Comparison of ENCODE assay signal across 9 cellular contexts in the genomic region with DNA sequence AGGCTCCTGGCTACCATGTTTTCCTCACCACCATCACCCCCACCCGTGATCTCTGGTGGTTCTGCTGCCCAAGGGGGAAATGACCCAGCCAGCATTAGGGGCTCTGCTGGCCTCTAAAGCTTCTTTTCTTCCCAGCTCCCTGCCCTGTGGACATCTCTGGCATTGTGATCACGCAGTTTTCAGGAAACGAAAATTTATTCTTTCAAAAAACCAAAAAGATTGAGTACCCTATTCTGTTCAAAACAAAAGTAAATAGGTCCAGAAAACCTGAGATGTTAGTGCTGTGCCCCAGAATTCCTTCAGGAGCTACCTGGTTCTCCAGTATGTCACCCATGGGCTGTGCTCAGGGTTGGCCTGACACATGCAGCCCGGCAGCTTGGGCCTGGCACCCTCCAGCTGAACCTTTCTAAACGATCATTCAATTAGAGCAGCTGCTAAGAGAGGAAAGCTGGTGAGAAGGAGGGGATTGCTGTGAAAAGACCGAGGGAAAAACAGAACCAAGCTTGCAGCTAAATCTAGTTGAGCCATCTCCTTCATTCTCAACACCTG.
DNase-seq lines count a peak whose midpoint lies in the region; ATAC-seq and TF ChIP-seq lines count a peak whose summit lies in the region.
"Had no signal": no experiment of that assay in that cellular context is flagged by ENCODE, and none has a peak within 500 bp of the region (broad histone marks: within the 10 kb centered on the region; RNA-seq: fewer than 3 reads in every experiment).

No MANE protein-coding gene starts in this region.

- no peaks in the 10 kb centered on the region for H3K9me3 Mint-ChIP-seq in activated T-cell treated with anti-CD3 and anti-CD28 coated beads, Interleukin-2, amount 50 U/mL, for 24 hours
- H3K9me3 Mint-ChIP-seq in stimulated activated naive B cell treated with anti-CD40 and anti-IgM and Interleukin-4, amounts not matched to agents 10 μg/mL and 1 μg/mL and 100 μg/mL, for 72 hours: no peaks in the 10 kb centered on the region
- H3K9me3 Mint-ChIP-seq: central memory CD8-positive, alpha-beta T cell had no signal

- H3K4me3 ChIP-seq in Peyer's patch (no peak overlapping the region), heart left ventricle (no peak overlapping the region)

- H3K27me3 Mint-ChIP-seq in activated T-cell treated with anti-CD3 and anti-CD28 coated beads, Interleukin-2, amount 50 U/mL, for 24 hours: no peaks in the 10 kb centered on the region
- H3K27me3 Mint-ChIP-seq in stimulated activated naive B cell treated with anti-CD40 and anti-IgM and Interleukin-4, amounts not matched to agents 10 μg/mL and 1 μg/mL and 100 μg/mL, for 72 hours: no peaks in the 10 kb centered on the region
- H3K27me3 Mint-ChIP-seq: central memory CD8-positive, alpha-beta T cell had no signal

- H3K4me3 Mint-ChIP-seq in activated T-cell treated with anti-CD3 and anti-CD28 coated beads, Interleukin-2, amount 50 U/mL, for 24 hours: no peak overlapping the region
- H3K4me3 Mint-ChIP-seq in stimulated activated naive B cell treated with anti-CD40 and anti-IgM and Interleukin-4, amounts not matched to agents 10 μg/mL and 1 μg/mL and 100 μg/mL, for 72 hours: peak overlapping the region; percentile 46 to 50
- H3K4me3 Mint-ChIP-seq: central memory CD8-positive, alpha-beta T cell had no signal

- TF ChIP-seq CTCF in Peyer's patch (IDR thresholded peaks at IDR 0.05) (no peak), heart left ventricle (IDR thresholded peaks at IDR 0.05) (no peak)

- H3K27ac ChIP-seq in Peyer's patch (peak overlapping the region in 3 of 4 donors; percentile 21 to 72 (median 27)), heart left ventricle (peak overlapping the region in 9 of 12 donors; percentile 12 to 64 (median 42))

- peaks cover 52% of the 10 kb centered on the region for H3K36me3 Mint-ChIP-seq in activated T-cell treated with anti-CD3 and anti-CD28 coated beads, Interleukin-2, amount 50 U/mL, for 24 hours (ENCODE audit: low read depth)
- peaks cover 15 to 45% of the 10 kb centered on the region in 2 donors for H3K36me3 Mint-ChIP-seq in stimulated activated naive B cell treated with anti-CD40 and anti-IgM and Interleukin-4, amounts not matched to agents 10 μg/mL and 1 μg/mL and 100 μg/mL, for 72 hours

- H3K4me1 Mint-ChIP-seq in activated T-cell treated with anti-CD3 and anti-CD28 coated beads, Interleukin-2, amount 50 U/mL, for 24 hours (ENCODE audit: low read depth): peaks cover 55% of the 10 kb centered on the region
- H3K4me1 Mint-ChIP-seq in stimulated activated naive B cell treated with anti-CD40 and anti-IgM and Interleukin-4, amounts not matched to agents 10 μg/mL and 1 μg/mL and 100 μg/mL, for 72 hours: peaks cover 41 to 48% of the 10 kb centered on the region in 2 donors

- H3K27me3 ChIP-seq in Peyer's patch (no peaks in the 10 kb centered on the region), heart left ventricle (no peaks in the 10 kb centered on the region)

- peak overlapping the region; percentile 52 for H3K27ac Mint-ChIP-seq in activated T-cell treated with anti-CD3 and anti-CD28 coated beads, Interleukin-2, amount 50 U/mL, for 24 hours
- peak overlapping the region; percentile 79 for H3K27ac Mint-ChIP-seq in stimulated activated naive B cell treated with anti-CD40 and anti-IgM and Interleukin-4, amounts not matched to agents 10 μg/mL and 1 μg/mL and 100 μg/mL, for 72 hours

- intact Hi-C loops in heart left ventricle (cut with DNase I): loop anchor here (2.0 to 10.0 kb wide), 8 partner anchors 31 to 527 kb away; no protein-coding TSS in a partner anchor

- 52 to 67% (median 61%) methylated on average over 6 of the region's 6 CpGs for WGBS in heart left ventricle, 4 donors

- H3K9me3 ChIP-seq in Peyer's patch: no peaks in the 10 kb centered on the region
- no peaks in the 10 kb centered on the region for H3K9me3 ChIP-seq in heart left ventricle

- TF ChIP-seq POLR2A in Peyer's patch (IDR thresholded peaks at IDR 0.05) (no peak), heart left ventricle (IDR thresholded peaks at IDR 0.05) (no peak)

- no peak for DNase-seq in activated T-cell treated with anti-CD3 and anti-CD28 coated beads, Interleukin-2, amount 50 U/mL, for 24 hours
- DNase-seq in activated T-cell treated with anti-CD3 and anti-CD28 coated beads, Interleukin-2, amount 50 U/mL, for 48 hours: no peak
- no peak for DNase-seq in Peyer's patch
- DNase-seq in heart left ventricle: no peak
- DNase-seq in stimulated activated naive B cell treated with anti-CD40 and anti-IgM and Interleukin-4, amounts not matched to agents 10 μg/mL and 1 μg/mL and 100 μg/mL, for 72 hours: no peak
- DNase-seq in cortex of kidney (lab: John Stamatoyannopoulos, UW): no peak
- DNase-seq in COLO829 (ENCODE audit: low spot score): no peak
- no peak for DNase-seq in NCI-H510A (lab: John Stamatoyannopoulos, UW)

- H3K4me1 ChIP-seq in Peyer's patch (peaks cover 0 to 44% (median 8%) of the 10 kb centered on the region in 4 donors), heart left ventricle (peaks cover 0 to 50% (median 38%) of the 10 kb centered on the region in 12 donors)

- ATAC-seq in heart left ventricle: peak; percentile 13 to 41 (median 30)
- no peak for ATAC-seq in stimulated activated naive B cell treated with anti-CD40 and anti-IgM and Interleukin-4, amounts not matched to agents 10 μg/mL and 1 μg/mL and 100 μg/mL, for 72 hours (replicated peaks)

- H3K36me3 ChIP-seq in Peyer's patch (no peaks in the 10 kb centered on the region), heart left ventricle (peaks cover 0 to 36% (median 18%) of the 10 kb centered on the region in 9 donors)

Comparison
In these comparisons a context has a peak if more than half of its experiments do, and no peak if none do; other contexts are left out.
1. ATAC-seq: peak in heart left ventricle (4 of 4); none in stimulated activated naive B cell treated with anti-CD40 and anti-IgM and Interleukin-4, amounts not matched to agents 10 μg/mL and 1 μg/mL and 100 μg/mL, for 72 hours (0 of 2).